13 cellular contexts compared by ENCODE assay signal in genomic region chr3:146313411-146314111, GRCh38.
DNase-seq lines count a peak whose midpoint lies in the region; ATAC-seq, FAIRE-seq and TF ChIP-seq lines count a peak whose summit lies in the region.
"Had no signal": no experiment of that assay in that cellular context is flagged by ENCODE, and none has a peak within 500 bp of the region (broad histone marks: within the 10 kb centered on the region; RNA-seq: fewer than 3 reads in every experiment).

No MANE protein-coding gene starts in this region.

- H3K27me3 Mint-ChIP-seq in HFFc6 (ENCODE audit: insufficient read depth): no peaks in the 10 kb centered on the region

- peak overlapping the region; percentile 69 for H3K4me3 Mint-ChIP-seq in HFFc6
- H3K4me3 Mint-ChIP-seq: activated T-cell treated with anti-CD3 and anti-CD28 coated beads, Interleukin-2, amount 50 U/mL, for 4 hours; nephron progenitor cell had no signal

- H3K9me3 Mint-ChIP-seq in HFFc6: peaks cover 13% of the 10 kb centered on the region

- no peak for TF ChIP-seq EP300 in A549 (IDR thresholded peaks at IDR 0.05)

- H3K36me3 ChIP-seq in left lung: no peaks in the 10 kb centered on the region
- H3K36me3 ChIP-seq: BLaER1, WERI-Rb-1 had no signal

- H3K9me3 ChIP-seq in A549: peaks cover 6% of the 10 kb centered on the region; the same call in 1 of the 3 replicates
- H3K9me3 ChIP-seq in left lung: no peaks in the 10 kb centered on the region
- H3K9me3 ChIP-seq: BLaER1 had no signal

- POLR2A ChIA-PET in A549 (lab: Yijun Ruan, JAX): interaction anchor here (1.0 to 1.2 kb wide), 4 partner anchors 14 to 231 kb away, joined by 3 to 5 read pairs (median 4); partner anchors contain the start of genes PLOD2 and PLSCR1

- peak overlapping the region; percentile 85 for H3K27ac Mint-ChIP-seq in HFFc6
- H3K27ac Mint-ChIP-seq: nephron progenitor cell had no signal

- H3K4me3 ChIP-seq in A549: no peak overlapping the region; the same call in 2 of the 3 replicates
- H3K4me3 ChIP-seq in cardiac fibroblast (replicated peaks in 1 of 2; ENCODE audit: low read depth in 2 of 2, low read length in 2 of 2): no peak overlapping the region
- H3K4me3 ChIP-seq in left lung: no peak overlapping the region
- H3K4me3 ChIP-seq: BLaER1 had no signal

- no peak for TF ChIP-seq CTCF in A549 (IDR thresholded peaks at IDR 0.05)
- no peak for TF ChIP-seq CTCF in HFFc6 (IDR thresholded peaks at IDR 0.05)
- no peak for TF ChIP-seq CTCF in cardiac fibroblast (IDR thresholded peaks at IDR 0.05; ENCODE audit: low read depth, low read length)
- TF ChIP-seq CTCF in left lung (IDR thresholded peaks at IDR 0.05): no peak

- ATAC-seq in A549: peak; percentile 92 to 94
- peak; percentile 65 for ATAC-seq in left lung
- ATAC-seq in HG02981 (IDR thresholded peaks at IDR 0.05; ENCODE audit: unreplicated experiment): no peak
- no peak for ATAC-seq in GM18520 (IDR thresholded peaks at IDR 0.05; ENCODE audit: unreplicated experiment)
- ATAC-seq: activated T-cell treated with anti-CD3 and anti-CD28 coated beads, Interleukin-2, amount 50 U/mL, for 4 hours had no signal

- H3K27ac ChIP-seq in A549 (peak overlapping the region; percentile 44 to 74; a peak in 5 of 6 replicates), left lung (no peak overlapping the region)
- H3K27ac ChIP-seq: BLaER1, WERI-Rb-1 had no signal

- intact Hi-C loops in left lung (cut with DNase I): no loop called here

- H3K36me3 Mint-ChIP-seq in HFFc6 (ENCODE audit: low read depth): peaks cover 33% of the 10 kb centered on the region

- peaks cover 61% of the 10 kb centered on the region for H3K4me1 Mint-ChIP-seq in HFFc6 (ENCODE audit: low read depth)
- H3K4me1 Mint-ChIP-seq: nephron progenitor cell had no signal

- TF ChIP-seq RAD21 in A549 (conservative IDR thresholded peaks at IDR 0.05 in 1 of 2, IDR thresholded peaks at IDR 0.05 in 1 of 2): no peak

- peak; percentile 98 for FAIRE-seq in A549 (lab: Jason Lieb, UNC)

- DNase-seq in A549 (ENCODE audit: low read depth in 1 of 2, low spot score in 1 of 2): peak in 1 of 2 experiments; percentile 64
- peak; percentile 83 for DNase-seq in HFFc6
- DNase-seq in cardiac fibroblast (ENCODE audit: low read depth in 2 of 2): peak; percentile 91 to 94
- DNase-seq in left lung: no peak
- DNase-seq in DMS79 (lab: John Stamatoyannopoulos, UW): no peak
- DNase-seq in GM19240 (ENCODE audit: insufficient read length, low spot score): no peak
- DNase-seq: activated T-cell treated with anti-CD3 and anti-CD28 coated beads, Interleukin-2, amount 50 U/mL, for 4 hours; nephron progenitor cell; stimulated activated CD4-positive, alpha-beta T cell treated with anti-CD3 and anti-CD28 coated beads, Interleukin-1b, Interleukin-23, amount 100 ng/mL, for 48 hours; WERI-Rb-1 had no signal

- 10% methylated on average over 3 of the region's 3 CpGs for WGBS in A549 (ENCODE audit: missing lambda C conversion rate)

- H3K4me2 ChIP-seq in A549: peak overlapping the region; percentile 48
- H3K4me2 ChIP-seq: BLaER1 had no signal

- no peak for TF ChIP-seq POLR2A in A549 (IDR thresholded peaks at IDR 0.05; ENCODE audit: low read length)

- CTCF ChIA-PET in A549 (lab: Yijun Ruan, JAX): interaction anchor here (0.8 to 1.1 kb wide), 3 partner anchors 14 to 89 kb away, joined by 3 read pairs; no protein-coding TSS in a partner anchor

- H3K4me1 ChIP-seq in A549 (peaks cover 26% of the 10 kb centered on the region), left lung (no peaks in the 10 kb centered on the region)
- H3K4me1 ChIP-seq: BLaER1 had no signal

- no peaks in the 10 kb centered on the region for H3K27me3 ChIP-seq in left lung
- H3K27me3 ChIP-seq: BLaER1 had no signal

TF ChIP-seq in A549, 52 proteins besides CTCF, POLR2A, EP300 and RAD21:
- TF ChIP-seq FOSB (CRISPR knock-in tag; IDR thresholded peaks at IDR 0.05): no peak
- TF ChIP-seq FOSL2 (IDR thresholded peaks at IDR 0.05): no peak
- TF ChIP-seq FOSL2 (CRISPR knock-in tag; IDR thresholded peaks at IDR 0.05): peak; percentile 69

Comparison
In these comparisons a context has a peak if more than half of its experiments do, and no peak if none do; other contexts are left out.
1. ATAC-seq: peak in A549 (2 of 2) and left lung (single experiment); none in HG02981 (single experiment) and GM18520 (single experiment).
2. DNase-seq: peak in HFFc6 (single experiment) and cardiac fibroblast (2 of 2); none in left lung (0 of 2), DMS79 (single experiment) and GM19240 (single experiment).
3. H3K27ac ChIP-seq: peak in A549 (2 of 2); none in left lung (0 of 2).